ENCODE assay signal across 18 cellular contexts in the genomic region with DNA sequence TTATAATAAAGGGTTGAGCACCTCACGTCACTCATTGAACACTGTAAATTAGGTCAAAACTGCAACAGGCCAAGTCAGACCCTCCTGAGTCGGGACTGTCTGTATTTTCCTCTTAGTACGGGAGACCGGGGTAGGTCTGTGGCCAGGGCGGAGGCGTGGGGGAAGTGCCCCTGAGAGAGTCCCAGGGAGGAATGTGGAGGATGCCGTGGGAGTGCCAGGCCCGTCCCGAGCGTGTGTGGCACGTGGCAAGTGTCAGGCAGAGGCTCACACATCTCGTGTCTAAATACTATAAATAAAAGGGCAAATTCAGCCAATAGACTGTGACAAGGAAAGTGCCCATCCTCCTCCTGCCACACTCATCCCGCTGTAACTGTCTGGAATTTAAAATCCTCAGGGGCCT. TPM values are rescaled to one million over a fixed set of nuclear protein-coding genes. Genes with fewer than 3 reads are reported as not detected.
DNase-seq lines count a peak whose midpoint lies in the region; ATAC-seq and TF ChIP-seq lines count a peak whose summit lies in the region.
"Had no signal": no experiment of that assay in that cellular context is flagged by ENCODE, and none has a peak within 500 bp of the region (broad histone marks: within the 10 kb centered on the region; RNA-seq: fewer than 3 reads in every experiment).

No MANE protein-coding gene starts in this region.

- H3K4me1 ChIP-seq in neural progenitor cell = peaks cover 6% of the 10 kb centered on the region

- no peak overlapping the region for H3K4me2 ChIP-seq in neural progenitor cell

- H3K27ac Mint-ChIP-seq in neural progenitor cell = no peak overlapping the region
- H3K27ac Mint-ChIP-seq: B cell; CD8-positive, alpha-beta T cell had no signal

- ATAC-seq in left cardiac atrium (no peak), left lobe of liver (no peak), GM21515 (IDR thresholded peaks at IDR 0.05; ENCODE audit: unreplicated experiment) (no peak)
- ATAC-seq: CD8-positive, alpha-beta T cell; GM12878; HepG2 had no signal

- intact Hi-C loops in cardiac septum (cut with DNase I) (no loop called here), left cardiac atrium (cut with DNase I) (no loop called here)

- no peak overlapping the region for H3K27ac ChIP-seq in neural progenitor cell
- H3K27ac ChIP-seq: BLaER1 treated with 17β-estradiol and CSF1 and Interleukin-3, amounts not matched to agents 10 nM and 100 nM; GM23248 had no signal

- H3K9me3 ChIP-seq in neural progenitor cell (ENCODE audit: low read depth) = no peaks in the 10 kb centered on the region
- H3K9me3 ChIP-seq: HAP-1 had no signal

- H3K4me3 ChIP-seq in neural progenitor cell = no peak overlapping the region
- H3K4me3 ChIP-seq: BLaER1 treated with 17β-estradiol and CSF1 and Interleukin-3, amounts not matched to agents 10 nM and 100 nM; GM12878; GM23248; HAP-1 had no signal

- peak overlapping the region; percentile 33 for H3K4me3 Mint-ChIP-seq in neural progenitor cell
- H3K4me3 Mint-ChIP-seq: B cell; CD8-positive, alpha-beta T cell had no signal

- TF ChIP-seq CTCF in neural progenitor cell (IDR thresholded peaks at IDR 0.05) = no peak

- peaks cover 24% of the 10 kb centered on the region for H3K9me3 Mint-ChIP-seq in neural progenitor cell
- H3K9me3 Mint-ChIP-seq: CD8-positive, alpha-beta T cell had no signal

- H3K36me3 Mint-ChIP-seq in neural progenitor cell = no peaks in the 10 kb centered on the region
- H3K36me3 Mint-ChIP-seq: CD8-positive, alpha-beta T cell had no signal

- no peaks in the 10 kb centered on the region for H3K27me3 ChIP-seq in neural progenitor cell
- H3K27me3 ChIP-seq: BLaER1 treated with 17β-estradiol and CSF1 and Interleukin-3, amounts not matched to agents 10 nM and 100 nM had no signal

- no peak overlapping the region for H2AFZ ChIP-seq in neural progenitor cell (replicated peaks)
- H2AFZ ChIP-seq: GM23248 had no signal

- no peaks in the 10 kb centered on the region for H3K79me2 ChIP-seq in neural progenitor cell (ENCODE audit: low read depth)

- H3K27me3 Mint-ChIP-seq in neural progenitor cell (ENCODE audit: insufficient read depth, low read depth) = peaks cover 16% of the 10 kb centered on the region

- H3K9ac ChIP-seq in neural progenitor cell = no peak overlapping the region
- H3K9ac ChIP-seq: BLaER1 treated with 17β-estradiol and CSF1 and Interleukin-3, amounts not matched to agents 10 nM and 100 nM; GM23248 had no signal

- H4K20me1 ChIP-seq in neural progenitor cell (ENCODE audit: low read depth) = no peaks in the 10 kb centered on the region
- H4K20me1 ChIP-seq: BLaER1 treated with 17β-estradiol and CSF1 and Interleukin-3, amounts not matched to agents 10 nM and 100 nM had no signal

- no peaks in the 10 kb centered on the region for H3F3A ChIP-seq in neural progenitor cell (ENCODE audit: low read depth)

- H3K4me1 Mint-ChIP-seq in neural progenitor cell = peaks cover 10% of the 10 kb centered on the region

- peak; percentile 44 for DNase-seq in cardiac septum (ENCODE audit: low spot score)
- no peak for DNase-seq in left cardiac atrium
- peak; percentile 27 for DNase-seq in left lobe of liver (ENCODE audit: low spot score)
- no peak for DNase-seq in neural progenitor cell (ENCODE audit: low spot score)
- peak; percentile 9 for DNase-seq in stimulated activated CD8-positive, alpha-beta memory T cell treated with anti-CD3 and anti-CD28 coated beads, Interleukin-4, amount 100 ng/mL, for 48 hours
- DNase-seq in ureter (ENCODE audit: low spot score) = no peak
- no peak for DNase-seq in activated CD4-positive, alpha-beta T cell treated with anti-CD3 and anti-CD28 coated beads for 4 hours
- DNase-seq: 8988T; Calu3; CD8-positive, alpha-beta T cell; DMS79 treated with DMSO at 0.1 percent for 48 hours; GM23248 had no signal

- H3K36me3 ChIP-seq in neural progenitor cell = no peaks in the 10 kb centered on the region
- H3K36me3 ChIP-seq: BLaER1 treated with 17β-estradiol and CSF1 and Interleukin-3, amounts not matched to agents 10 nM and 100 nM; HAP-1 had no signal

RNA-seq across cellular contexts. Expression of a gene that starts 6.3 kb away (rescaled TPM):
- total RNA-seq in cardiac septum (34.4 TPM), left cardiac atrium (10 to 100 TPM; 25.6 to 31.2 TPM), left lobe of liver (18.3 TPM), neural progenitor cell (ENCODE audit: low replicate concordance) (36.0 and 40.8 TPM in 2 replicates), ureter (86.9 TPM)

Comparison
In these comparisons a context has a peak if more than half of its experiments do, and no peak if none do; other contexts are left out.
1. DNase-seq: peak in cardiac septum (single experiment), left lobe of liver (single experiment) and stimulated activated CD8-positive, alpha-beta memory T cell treated with anti-CD3 and anti-CD28 coated beads, Interleukin-4, amount 100 ng/mL, for 48 hours (single experiment); none in left cardiac atrium (single experiment), neural progenitor cell (single experiment), ureter (single experiment) and activated CD4-positive, alpha-beta T cell treated with anti-CD3 and anti-CD28 coated beads for 4 hours (0 of 2).